ENCODE assay signal across 1 cellular context in the genomic region with DNA sequence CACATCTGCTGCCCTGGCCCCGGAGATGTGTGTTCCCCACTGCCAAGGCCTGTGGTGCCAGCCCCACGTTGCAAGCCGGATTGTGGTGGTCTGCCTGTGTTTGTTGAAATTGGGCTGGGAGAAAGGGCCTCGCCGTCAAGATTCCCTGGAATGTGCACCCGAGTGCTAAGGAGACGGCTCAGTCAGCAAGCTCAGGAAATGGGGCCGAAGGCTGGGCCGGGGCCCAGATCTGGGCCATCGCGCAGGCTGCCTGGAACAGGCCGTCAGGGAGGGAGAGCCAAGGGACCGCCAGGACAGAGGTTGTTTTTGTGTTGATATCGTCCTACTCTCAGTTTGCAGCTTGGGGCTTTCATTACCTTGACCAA.
TF ChIP-seq lines count a peak whose summit lies in the region.

No MANE protein-coding gene starts in this region.

TF ChIP-seq in IMR-90, 13 proteins besides CTCF, POLR2A, EP300 and RAD21 (continued from another document):
- TF ChIP-seq, protein P1, sequence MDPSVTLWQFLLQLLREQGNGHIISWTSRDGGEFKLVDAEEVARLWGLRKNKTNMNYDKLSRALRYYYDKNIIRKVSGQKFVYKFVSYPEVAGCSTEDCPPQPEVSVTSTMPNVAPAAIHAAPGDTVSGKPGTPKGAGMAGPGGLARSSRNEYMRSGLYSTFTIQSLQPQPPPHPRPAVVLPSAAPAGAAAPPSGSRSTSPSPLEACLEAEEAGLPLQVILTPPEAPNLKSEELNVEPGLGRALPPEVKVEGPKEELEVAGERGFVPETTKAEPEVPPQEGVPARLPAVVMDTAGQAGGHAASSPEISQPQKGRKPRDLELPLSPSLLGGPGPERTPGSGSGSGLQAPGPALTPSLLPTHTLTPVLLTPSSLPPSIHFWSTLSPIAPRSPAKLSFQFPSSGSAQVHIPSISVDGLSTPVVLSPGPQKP (IDR thresholded peaks at IDR 0.05; ENCODE audit: borderline replicate concordance, low read depth, low read length), result no peak
- TF ChIP-seq NFE2L2 (IDR thresholded peaks at IDR 0.05; ENCODE audit: low read depth, low read length) (no peak), MXI1 (IDR thresholded peaks at IDR 0.05; ENCODE audit: borderline replicate concordance, low read depth, low read length) (no peak)
